Comparison of ENCODE assay signal across 1 cellular context in genomic region chr22:44311855-44312170, GRCh38.
TF ChIP-seq lines count a peak whose summit lies in the region.

No MANE protein-coding gene starts in this region.

TF ChIP-seq in HepG2, 621 proteins besides CTCF, POLR2A, EP300 and RAD21 (continued from another document):
- TF ChIP-seq, protein P1, sequence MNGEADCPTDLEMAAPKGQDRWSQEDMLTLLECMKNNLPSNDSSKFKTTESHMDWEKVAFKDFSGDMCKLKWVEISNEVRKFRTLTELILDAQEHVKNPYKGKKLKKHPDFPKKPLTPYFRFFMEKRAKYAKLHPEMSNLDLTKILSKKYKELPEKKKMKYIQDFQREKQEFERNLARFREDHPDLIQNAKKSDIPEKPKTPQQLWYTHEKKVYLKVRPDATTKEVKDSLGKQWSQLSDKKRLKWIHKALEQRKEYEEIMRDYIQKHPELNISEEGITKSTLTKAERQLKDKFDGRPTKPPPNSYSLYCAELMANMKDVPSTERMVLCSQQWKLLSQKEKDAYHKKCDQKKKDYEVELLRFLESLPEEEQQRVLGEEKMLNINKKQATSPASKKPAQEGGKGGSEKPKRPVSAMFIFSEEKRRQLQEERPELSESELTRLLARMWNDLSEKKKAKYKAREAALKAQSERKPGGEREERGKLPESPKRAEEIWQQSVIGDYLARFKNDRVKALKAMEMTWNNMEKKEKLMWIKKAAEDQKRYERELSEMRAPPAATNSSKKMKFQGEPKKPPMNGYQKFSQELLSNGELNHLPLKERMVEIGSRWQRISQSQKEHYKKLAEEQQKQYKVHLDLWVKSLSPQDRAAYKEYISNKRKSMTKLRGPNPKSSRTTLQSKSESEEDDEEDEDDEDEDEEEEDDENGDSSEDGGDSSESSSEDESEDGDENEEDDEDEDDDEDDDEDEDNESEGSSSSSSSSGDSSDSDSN (CRISPR knock-in tag; IDR thresholded peaks at IDR 0.05) = no peak
TF ChIP-seq in HepG2: peak in this region for 1.
